ENCODE assay signal across 16 cellular contexts in the genomic region with DNA sequence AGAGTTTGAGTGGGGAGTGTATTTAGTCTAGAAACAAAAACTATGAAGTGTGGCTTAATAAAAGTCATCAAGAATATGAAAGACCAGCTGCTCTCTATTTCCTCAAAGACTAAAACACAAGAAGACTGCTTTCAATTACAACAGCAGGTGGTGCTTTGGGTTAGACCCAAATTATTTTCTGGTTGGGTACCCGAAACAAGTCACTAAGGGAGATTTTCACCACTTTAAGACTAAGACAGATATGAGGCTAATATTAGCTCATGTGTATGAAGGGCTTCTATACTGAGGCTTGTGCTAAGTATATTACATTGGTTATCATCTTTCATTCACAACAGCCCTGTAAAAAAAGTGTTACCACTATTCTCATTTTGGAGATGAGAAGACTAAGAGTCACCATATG. TPM values are rescaled to one million over a fixed set of nuclear protein-coding genes. Genes with fewer than 3 reads are reported as not detected.
DNase-seq lines count a peak whose midpoint lies in the region; ATAC-seq and TF ChIP-seq lines count a peak whose summit lies in the region.
"Had no signal": no experiment of that assay in that cellular context is flagged by ENCODE, and none has a peak within 500 bp of the region (broad histone marks: within the 10 kb centered on the region; RNA-seq: fewer than 3 reads in every experiment).

No MANE protein-coding gene starts in this region.

- no peak for TF ChIP-seq CTCF in ascending aorta (IDR thresholded peaks at IDR 0.05)

- DNase-seq in ascending aorta (ENCODE audit: low spot score in 2 of 2) (no peak), AG08395 (ENCODE audit: low spot score) (no peak)
- DNase-seq in activated naive CD4-positive, alpha-beta T cell treated with anti-CD3 and anti-CD28 coated beads, Interleukin-2, amount 50 U/mL, for 16 hours = no peak
- DNase-seq in stimulated activated CD4-positive, alpha-beta T cell treated with anti-CD3 and anti-CD28 coated beads, Interleukin-4, amount 100 ng/mL, for 24 hours = no peak
- DNase-seq: activated CD4-positive, alpha-beta memory T cell treated with anti-CD3 and anti-CD28 coated beads for 36 hours; endodermal cell; NCI-H187 treated with DMSO at 0.1 percent for 48 hours; stimulated activated naive CD4-positive, alpha-beta T cell treated with Interleukin-2 at 50 U/mL for 16 hours; uterus had no signal

- peaks cover 0 to 47% of the 10 kb centered on the region in 2 donors for H3K4me1 ChIP-seq in ascending aorta

- intact Hi-C loops in ascending aorta (cut with DNase I) = no loop called here

- peak overlapping the region; percentile 51 to 64 for H3K27ac ChIP-seq in ascending aorta
- H3K27ac ChIP-seq: uterus had no signal

- H3K36me3 ChIP-seq in ascending aorta = no peaks in the 10 kb centered on the region
- H3K36me3 ChIP-seq: uterus had no signal

- H3K4me3 ChIP-seq in ascending aorta = no peak overlapping the region
- H3K4me3 ChIP-seq: smooth muscle cell, uterus had no signal

- no peaks in the 10 kb centered on the region for H3K9me3 ChIP-seq in ascending aorta
- H3K9me3 ChIP-seq: uterus had no signal

- H3K27me3 ChIP-seq in ascending aorta = no peaks in the 10 kb centered on the region
- H3K27me3 ChIP-seq: uterus had no signal

- ATAC-seq in GM18511 (IDR thresholded peaks at IDR 0.05; ENCODE audit: unreplicated experiment) (peak; percentile 88), GM19395 (IDR thresholded peaks at IDR 0.05; ENCODE audit: unreplicated experiment) (peak; percentile 60), HG03025 (IDR thresholded peaks at IDR 0.05; ENCODE audit: low FRiP score, unreplicated experiment) (peak; percentile 73), HG03457 (IDR thresholded peaks at IDR 0.05; ENCODE audit: unreplicated experiment) (no peak)
- ATAC-seq: left lobe of liver had no signal

RNA-seq across cellular contexts. Expression of a gene that starts 43.1 kb away (rescaled TPM):
- 459 TPM for total RNA-seq in ascending aorta
- total RNA-seq: activated CD4-positive, alpha-beta memory T cell treated with anti-CD3 and anti-CD28 coated beads for 36 hours; G401 had no signal
